In the genomic region with DNA sequence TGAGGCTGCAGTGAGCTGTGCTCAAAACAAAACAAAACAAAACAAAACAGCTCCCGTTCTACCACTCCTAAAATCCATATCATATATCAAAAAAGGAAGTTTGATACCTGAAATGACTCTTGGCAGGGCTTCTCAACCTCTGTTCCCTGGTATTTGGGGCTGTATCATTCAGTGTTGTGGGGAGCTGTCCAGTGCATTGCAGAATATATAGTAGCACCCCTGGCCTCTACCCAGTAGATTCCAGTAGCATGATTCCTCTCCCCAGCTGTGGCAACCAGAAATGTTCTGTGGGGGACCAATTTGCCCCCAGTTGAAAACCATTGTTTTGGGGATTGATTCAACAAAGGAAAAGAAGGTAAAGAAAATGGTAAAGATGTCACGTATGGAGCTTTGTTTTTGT, we compare ENCODE assay signal across 18 cellular contexts.
"Had no signal": no experiment of that assay in that cellular context is flagged by ENCODE, and none has a peak within 500 bp of the region (broad histone marks: within the 10 kb centered on the region; RNA-seq: fewer than 3 reads in every experiment).

No MANE protein-coding gene starts in this region.

- H3K36me3 ChIP-seq: adrenal gland, left lung, prostate gland, right atrium auricular region, suprapubic skin, transverse colon, uterus had no signal

- H3K27me3 ChIP-seq: adrenal gland, body of pancreas, left lung, right atrium auricular region, suprapubic skin, transverse colon, uterus had no signal

- H3K4me3 ChIP-seq: adrenal gland, body of pancreas, left lung, mucosa of descending colon, prostate gland, right atrium auricular region, suprapubic skin, transverse colon, uterus had no signal

- ATAC-seq: activated CD4-positive, alpha-beta T cell treated with anti-CD3 and anti-CD28 coated beads for 36 hours; activated naive CD4-positive, alpha-beta T cell treated with anti-CD3 and anti-CD28 coated beads, Interleukin-2, amount 50 U/mL, for 72 hours; body of pancreas; left lung; mucosa of descending colon; WTC11 had no signal

- H3K4me1 ChIP-seq: adrenal gland, body of pancreas, prostate gland, right atrium auricular region, transverse colon, uterus had no signal

- DNase-seq: activated CD4-positive, alpha-beta T cell treated with anti-CD3 and anti-CD28 coated beads for 36 hours; activated CD4-positive, alpha-beta T cell treated with anti-CD3 and anti-CD28 coated beads, Interleukin-2, amount 50 U/mL, for 48 hours; activated gamma-delta T cell treated with Interleukin-2 at 50 U/mL for 16 hours; adrenal gland; body of pancreas; caudate nucleus; endodermal cell; head of caudate nucleus; left lung; mucosa of descending colon; naive B cell; transverse colon; uterus had no signal

- H3K27ac ChIP-seq: adrenal gland, body of pancreas, left lung, prostate gland, right atrium auricular region, suprapubic skin, transverse colon, uterus had no signal
